Comparison of ENCODE assay signal across 17 cellular contexts in the genomic region with DNA sequence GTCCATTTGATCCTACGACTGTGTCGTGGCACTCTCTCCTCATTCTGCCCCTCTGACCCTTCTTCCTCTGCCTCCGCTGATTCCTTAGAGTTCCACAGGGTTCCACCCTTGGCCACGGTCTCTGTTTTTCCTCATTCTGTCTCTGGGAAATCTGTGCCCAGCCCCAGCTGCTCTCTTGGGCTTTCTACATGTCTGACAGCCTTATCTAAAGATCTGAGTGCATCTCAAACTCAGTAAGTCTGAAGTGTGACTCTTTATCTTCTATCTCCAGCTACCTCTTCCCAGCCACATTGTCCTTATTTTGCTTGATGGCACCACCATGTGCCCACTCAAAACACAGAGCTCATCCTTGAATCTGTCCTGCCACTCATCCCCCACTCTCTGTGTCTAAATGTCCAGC.
"Had no signal": no experiment of that assay in that cellular context is flagged by ENCODE, and none has a peak within 500 bp of the region (broad histone marks: within the 10 kb centered on the region; RNA-seq: fewer than 3 reads in every experiment).

No MANE protein-coding gene starts in this region.

- H3K27ac ChIP-seq: colonic mucosa, lower lobe of right lung, suprapubic skin, WERI-Rb-1 had no signal

- H3K9me3 ChIP-seq: colonic mucosa, lower lobe of right lung, suprapubic skin, upper lobe of left lung had no signal

- H3K4me3 ChIP-seq: colonic mucosa, lower lobe of right lung, suprapubic skin, upper lobe of left lung had no signal

- H3K27me3 ChIP-seq: colonic mucosa, suprapubic skin, upper lobe of left lung had no signal

- H3K27me3 Mint-ChIP-seq: activated naive CD8-positive, alpha-beta T cell had no signal

- DNase-seq: activated CD4-positive, alpha-beta T cell treated with anti-CD3 and anti-CD28 coated beads for 1 hour; activated CD4-positive, alpha-beta T cell treated with anti-CD3 and anti-CD28 coated beads, Interleukin-2, amount 50 U/mL, for 48 hours; amniotic stem cell; central memory CD4-positive, alpha-beta T cell; colonic mucosa; islet precursor cell; left colon; lower lobe of right lung; natural killer cell; retina; stimulated activated naive CD8-positive, alpha-beta T cell treated with anti-CD3 and anti-CD28 coated beads, Interleukin-15, Interleukin-2, amounts not matched to agents 100 U/mL and 50 U/mL, for 24 hours; upper lobe of left lung; WERI-Rb-1 had no signal

- H3K4me1 ChIP-seq: colonic mucosa had no signal

- H3K36me3 ChIP-seq: colonic mucosa, suprapubic skin, WERI-Rb-1 had no signal

- ATAC-seq: esophagus mucosa; left colon; lower lobe of right lung; natural killer cell; stimulated activated naive CD8-positive, alpha-beta T cell treated with anti-CD3 and anti-CD28 coated beads, Interleukin-15, Interleukin-2, amounts not matched to agents 100 U/mL and 50 U/mL, for 24 hours had no signal

- H3K4me1 Mint-ChIP-seq: natural killer cell had no signal

- H3K4me3 Mint-ChIP-seq: activated naive CD8-positive, alpha-beta T cell; activated T-helper 1 cell treated with anti-CD3 and anti-CD28 coated beads, Interleukin-12 subunit alpha, Interleukin-12 subunit beta, Interleukin-2, Interleukin-4 antibody, amounts not matched to agents 30 ng/mL and 10 ng/mL and 1 ng/mL, durations not matched to agents 14 hours and 24 hours and 36 hours; natural killer cell had no signal

- H3K9me3 Mint-ChIP-seq: activated T-helper 1 cell treated with anti-CD3 and anti-CD28 coated beads, Interleukin-12 subunit alpha, Interleukin-12 subunit beta, Interleukin-2, Interleukin-4 antibody, amounts not matched to agents 30 ng/mL and 10 ng/mL and 1 ng/mL, durations not matched to agents 14 hours and 24 hours and 36 hours; natural killer cell had no signal

- H3K27ac Mint-ChIP-seq: activated naive CD8-positive, alpha-beta T cell; activated T-helper 1 cell treated with anti-CD3 and anti-CD28 coated beads, Interleukin-12 subunit alpha, Interleukin-12 subunit beta, Interleukin-2, Interleukin-4 antibody, amounts not matched to agents 30 ng/mL and 10 ng/mL and 1 ng/mL, durations not matched to agents 14 hours and 24 hours and 36 hours; natural killer cell had no signal

- H3K36me3 Mint-ChIP-seq: activated naive CD8-positive, alpha-beta T cell; natural killer cell had no signal
